In genomic region chr15:44728576-44729393, GRCh38 we compare ENCODE assay signal across 1 cellular context.
TF ChIP-seq lines count a peak whose summit lies in the region.

No MANE protein-coding gene starts in this region.

TF ChIP-seq in K562, 482 proteins besides CTCF, POLR2A, EP300 and RAD21 (continued from another document and continues in another):
- TF ChIP-seq PKNOX1 (IDR thresholded peaks at IDR 0.05) (peak; percentile 56), TBL1XR1 (IDR thresholded peaks at IDR 0.05; ENCODE audit: low read length in 2 of 2) (peak in 1 of 2 experiments; percentile 92; a peak in 2 of 4 replicates), KAT8 (IDR thresholded peaks at IDR 0.05; ENCODE audit: low read depth) (no peak), KLF13 (tag; IDR thresholded peaks at IDR 0.05; ENCODE audit: borderline replicate concordance, low read depth) (no peak), SMARCB1 (IDR thresholded peaks at IDR 0.05; ENCODE audit: insufficient read length, low read depth) (no peak), ZNF76 (CRISPR knock-in tag; IDR thresholded peaks at IDR 0.05; ENCODE audit: borderline replicate concordance) (no peak), ZNF347 (CRISPR knock-in tag; IDR thresholded peaks at IDR 0.05; ENCODE audit: low read depth) (no peak), STAT5B (CRISPR knock-in tag; IDR thresholded peaks at IDR 0.05) (no peak), BMI1 (IDR thresholded peaks at IDR 0.05; ENCODE audit: low read length) (no peak), SIX5 (IDR thresholded peaks at IDR 0.05; ENCODE audit: borderline replicate concordance in 1 of 2, insufficient read depth in 1 of 2, low read depth in 1 of 2, low read length in 2 of 2) (no peak), BCLAF1 (IDR thresholded peaks at IDR 0.05; ENCODE audit: borderline replicate concordance in 1 of 2, control insufficient read depth in 1 of 2, low read depth in 2 of 2, low read length in 1 of 2) (no peak), CUX1 (CRISPR knock-in tag; IDR thresholded peaks at IDR 0.05) (no peak), MAFF (IDR thresholded peaks at IDR 0.05; ENCODE audit: low read length) (peak; percentile 81), HMG20A (CRISPR knock-in tag; conservative IDR thresholded peaks at IDR 0.05) (no peak), ZNF316 (IDR thresholded peaks at IDR 0.05) (peak; percentile 83), HES1 (IDR thresholded peaks at IDR 0.05; ENCODE audit: low read depth) (peak; percentile 84), HNRNPK (IDR thresholded peaks at IDR 0.05; ENCODE audit: low read depth, low read length, poor library complexity, severe bottlenecking) (no peak), KDM2B (CRISPR knock-in tag; IDR thresholded peaks at IDR 0.05) (no peak), PBX2 (CRISPR knock-in tag; IDR thresholded peaks at IDR 0.05; ENCODE audit: low read depth) (no peak), PBX2 (tag; conservative IDR thresholded peaks at IDR 0.05; ENCODE audit: low read depth) (peak; percentile 6; the same call in 1 of the 2 replicates), ARID1B (IDR thresholded peaks at IDR 0.05) (peak; percentile 81; the same call in 1 of the 2 replicates), SRSF9 (IDR thresholded peaks at IDR 0.05; ENCODE audit: borderline replicate concordance, low read depth, low read length) (no peak), ZNF668 (CRISPR knock-in tag; IDR thresholded peaks at IDR 0.05) (no peak), DEAF1 (CRISPR knock-in tag; IDR thresholded peaks at IDR 0.05) (no peak), HSF4 (CRISPR knock-in tag; IDR thresholded peaks at IDR 0.05; ENCODE audit: borderline replicate concordance) (no peak), ZBTB8A (IDR thresholded peaks at IDR 0.05; ENCODE audit: partially characterized antibody) (no peak), THAP7 (CRISPR knock-in tag; IDR thresholded peaks at IDR 0.05) (no peak), TEAD2 (tag; IDR thresholded peaks at IDR 0.05) (no peak), PURB (CRISPR knock-in tag; IDR thresholded peaks at IDR 0.05; ENCODE audit: low read depth) (no peak), ZNF449 (CRISPR knock-in tag; IDR thresholded peaks at IDR 0.05) (no peak), ZNF511 (CRISPR knock-in tag; IDR thresholded peaks at IDR 0.05) (no peak), TAF15 (IDR thresholded peaks at IDR 0.05; ENCODE audit: low read depth, low read length) (no peak), DPF2 (IDR thresholded peaks at IDR 0.05) (peak; percentile 90), ZKSCAN1 (IDR thresholded peaks at IDR 0.05; ENCODE audit: low read depth, low read length) (no peak), ZNF57 (CRISPR knock-in tag; IDR thresholded peaks at IDR 0.05) (no peak), HNRNPLL (IDR thresholded peaks at IDR 0.05; ENCODE audit: low read depth, low read length, poor library complexity, severe bottlenecking) (peak; percentile 10), FOXJ2 (tag; IDR thresholded peaks at IDR 0.05) (peak; percentile 87), TEAD1 (CRISPR knock-in tag; IDR thresholded peaks at IDR 0.05) (no peak), ZBTB49 (CRISPR knock-in tag; IDR thresholded peaks at IDR 0.05; ENCODE audit: borderline replicate concordance) (no peak), BDP1 (IDR thresholded peaks at IDR 0.05; ENCODE audit: insufficient read depth, insufficient read length) (no peak), DLX4 (CRISPR knock-in tag; IDR thresholded peaks at IDR 0.05) (no peak)
